1 cellular context compared by ENCODE assay signal in the genomic region with DNA sequence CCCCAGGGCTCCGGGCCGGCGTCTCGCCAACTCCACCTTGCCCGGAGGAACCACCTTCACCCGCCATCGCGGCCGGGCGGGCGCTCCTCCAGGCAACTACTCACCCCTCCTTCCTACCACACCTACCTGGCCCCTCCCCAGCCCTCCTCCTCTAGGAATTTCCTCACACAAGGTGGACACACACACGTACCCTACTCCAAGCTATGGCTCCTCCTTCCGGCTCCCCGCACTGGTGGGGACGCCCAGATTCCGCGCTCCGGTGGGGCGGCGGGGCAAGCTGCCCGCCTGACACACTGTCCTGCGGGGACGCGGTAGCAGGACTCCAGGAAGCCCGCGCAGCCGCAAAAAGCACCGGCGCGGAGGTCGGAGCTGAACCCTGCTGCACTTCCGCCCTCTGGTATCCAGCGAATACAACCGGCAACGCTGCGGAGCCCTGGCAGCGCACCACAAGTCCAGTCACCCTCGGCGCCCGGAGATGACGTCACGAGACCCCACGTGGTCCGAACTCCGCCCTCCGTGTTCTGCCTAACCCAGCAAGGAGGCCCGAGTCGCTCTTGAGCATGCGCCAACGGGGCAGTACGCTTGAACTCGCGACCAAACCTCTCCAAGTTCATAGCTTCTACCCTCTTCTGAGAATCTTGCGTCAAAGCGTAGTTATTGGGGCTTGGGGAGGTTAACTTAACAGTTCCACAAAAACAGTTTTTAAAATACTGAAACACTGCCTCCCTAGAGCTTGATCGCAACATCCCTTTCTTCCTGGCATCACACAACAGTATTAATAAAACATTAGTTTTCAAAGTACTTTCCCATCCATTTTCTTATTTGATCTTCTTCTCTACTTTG.
A peak's percentile ranks its signal among the peaks of the same experiment; 100 is the strongest.
TF ChIP-seq lines count a peak whose summit lies in the region.

A gene (minus strand): TSS at position 425 of the 843 bp plus-strand sequence. CDS start 9,552 bp downstream, outside the sequence.

TF ChIP-seq in GM12878, 131 proteins besides CTCF, POLR2A, EP300 and RAD21 (continued from another document):
- TF ChIP-seq, protein P1, sequence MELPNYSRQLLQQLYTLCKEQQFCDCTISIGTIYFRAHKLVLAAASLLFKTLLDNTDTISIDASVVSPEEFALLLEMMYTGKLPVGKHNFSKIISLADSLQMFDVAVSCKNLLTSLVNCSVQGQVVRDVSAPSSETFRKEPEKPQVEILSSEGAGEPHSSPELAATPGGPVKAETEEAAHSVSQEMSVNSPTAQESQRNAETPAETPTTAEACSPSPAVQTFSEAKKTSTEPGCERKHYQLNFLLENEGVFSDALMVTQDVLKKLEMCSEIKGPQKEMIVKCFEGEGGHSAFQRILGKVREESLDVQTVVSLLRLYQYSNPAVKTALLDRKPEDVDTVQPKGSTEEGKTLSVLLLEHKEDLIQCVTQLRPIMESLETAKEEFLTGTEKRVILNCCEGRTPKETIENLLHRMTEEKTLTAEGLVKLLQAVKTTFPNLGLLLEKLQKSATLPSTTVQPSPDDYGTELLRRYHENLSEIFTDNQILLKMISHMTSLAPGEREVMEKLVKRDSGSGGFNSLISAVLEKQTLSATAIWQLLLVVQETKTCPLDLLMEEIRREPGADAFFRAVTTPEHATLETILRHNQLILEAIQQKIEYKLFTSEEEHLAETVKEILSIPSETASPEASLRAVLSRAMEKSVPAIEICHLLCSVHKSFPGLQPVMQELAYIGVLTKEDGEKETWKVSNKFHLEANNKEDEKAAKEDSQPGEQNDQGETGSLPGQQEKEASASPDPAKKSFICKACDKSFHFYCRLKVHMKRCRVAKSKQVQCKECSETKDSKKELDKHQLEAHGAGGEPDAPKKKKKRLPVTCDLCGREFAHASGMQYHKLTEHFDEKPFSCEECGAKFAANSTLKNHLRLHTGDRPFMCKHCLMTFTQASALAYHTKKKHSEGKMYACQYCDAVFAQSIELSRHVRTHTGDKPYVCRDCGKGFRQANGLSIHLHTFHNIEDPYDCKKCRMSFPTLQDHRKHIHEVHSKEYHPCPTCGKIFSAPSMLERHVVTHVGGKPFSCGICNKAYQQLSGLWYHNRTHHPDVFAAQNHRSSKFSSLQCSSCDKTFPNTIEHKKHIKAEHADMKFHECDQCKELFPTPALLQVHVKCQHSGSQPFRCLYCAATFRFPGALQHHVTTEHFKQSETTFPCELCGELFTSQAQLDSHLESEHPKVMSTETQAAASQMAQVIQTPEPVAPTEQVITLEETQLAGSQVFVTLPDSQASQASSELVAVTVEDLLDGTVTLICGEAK (IDR thresholded peaks at IDR 0.05; ENCODE audit: borderline replicate concordance) = peak; percentile 91
- TF ChIP-seq SUZ12 (IDR thresholded peaks at IDR 0.05; ENCODE audit: unreplicated experiment) (no peak), KAT2A (conservative IDR thresholded peaks at IDR 0.05; ENCODE audit: control insufficient read depth, low read depth, low read length) (no peak), ZBED1 (IDR thresholded peaks at IDR 0.05; ENCODE audit: borderline replicate concordance) (no peak), IKZF1 (conservative IDR thresholded peaks at IDR 0.05) (peak; percentile 92), MYB (IDR thresholded peaks at IDR 0.05; ENCODE audit: borderline replicate concordance, low read depth, low read length) (no peak), NFYA (IDR thresholded peaks at IDR 0.05; ENCODE audit: borderline replicate concordance, low read depth, low read length) (no peak), MTA3 (IDR thresholded peaks at IDR 0.05; ENCODE audit: borderline replicate concordance, low read length) (no peak), MEF2B (IDR thresholded peaks at IDR 0.05; ENCODE audit: partially characterized antibody, poor library complexity, severe bottlenecking) (no peak), HCFC1 (IDR thresholded peaks at IDR 0.05; ENCODE audit: low read length) (peak; percentile 84), POLR2AphosphoS2 (IDR thresholded peaks at IDR 0.05; ENCODE audit: low read depth, low read length) (peak; percentile 67; the same call in 1 of the 2 replicates), ZZZ3 (IDR thresholded peaks at IDR 0.05; ENCODE audit: control insufficient read depth, insufficient read length, low read depth) (no peak), IRF4 (IDR thresholded peaks at IDR 0.05; ENCODE audit: low read depth, low read length) (no peak), NBN (IDR thresholded peaks at IDR 0.05) (peak; percentile 100)
- TF ChIP-seq, protein P2, sequence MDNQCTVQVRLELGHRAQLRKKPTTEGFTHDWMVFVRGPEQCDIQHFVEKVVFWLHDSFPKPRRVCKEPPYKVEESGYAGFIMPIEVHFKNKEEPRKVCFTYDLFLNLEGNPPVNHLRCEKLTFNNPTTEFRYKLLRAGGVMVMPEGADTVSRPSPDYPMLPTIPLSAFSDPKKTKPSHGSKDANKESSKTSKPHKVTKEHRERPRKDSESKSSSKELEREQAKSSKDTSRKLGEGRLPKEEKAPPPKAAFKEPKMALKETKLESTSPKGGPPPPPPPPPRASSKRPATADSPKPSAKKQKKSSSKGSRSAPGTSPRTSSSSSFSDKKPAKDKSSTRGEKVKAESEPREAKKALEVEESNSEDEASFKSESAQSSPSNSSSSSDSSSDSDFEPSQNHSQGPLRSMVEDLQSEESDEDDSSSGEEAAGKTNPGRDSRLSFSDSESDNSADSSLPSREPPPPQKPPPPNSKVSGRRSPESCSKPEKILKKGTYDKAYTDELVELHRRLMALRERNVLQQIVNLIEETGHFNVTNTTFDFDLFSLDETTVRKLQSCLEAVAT (IDR thresholded peaks at IDR 0.05) = peak; percentile 90
- TF ChIP-seq, protein P3, sequence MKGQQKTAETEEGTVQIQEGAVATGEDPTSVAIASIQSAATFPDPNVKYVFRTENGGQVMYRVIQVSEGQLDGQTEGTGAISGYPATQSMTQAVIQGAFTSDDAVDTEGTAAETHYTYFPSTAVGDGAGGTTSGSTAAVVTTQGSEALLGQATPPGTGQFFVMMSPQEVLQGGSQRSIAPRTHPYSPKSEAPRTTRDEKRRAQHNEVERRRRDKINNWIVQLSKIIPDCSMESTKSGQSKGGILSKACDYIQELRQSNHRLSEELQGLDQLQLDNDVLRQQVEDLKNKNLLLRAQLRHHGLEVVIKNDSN (IDR thresholded peaks at IDR 0.05; ENCODE audit: borderline replicate concordance, extremely low read length, insufficient read depth, low read depth, low read length) = peak; percentile 96
- TF ChIP-seq, protein P4, sequence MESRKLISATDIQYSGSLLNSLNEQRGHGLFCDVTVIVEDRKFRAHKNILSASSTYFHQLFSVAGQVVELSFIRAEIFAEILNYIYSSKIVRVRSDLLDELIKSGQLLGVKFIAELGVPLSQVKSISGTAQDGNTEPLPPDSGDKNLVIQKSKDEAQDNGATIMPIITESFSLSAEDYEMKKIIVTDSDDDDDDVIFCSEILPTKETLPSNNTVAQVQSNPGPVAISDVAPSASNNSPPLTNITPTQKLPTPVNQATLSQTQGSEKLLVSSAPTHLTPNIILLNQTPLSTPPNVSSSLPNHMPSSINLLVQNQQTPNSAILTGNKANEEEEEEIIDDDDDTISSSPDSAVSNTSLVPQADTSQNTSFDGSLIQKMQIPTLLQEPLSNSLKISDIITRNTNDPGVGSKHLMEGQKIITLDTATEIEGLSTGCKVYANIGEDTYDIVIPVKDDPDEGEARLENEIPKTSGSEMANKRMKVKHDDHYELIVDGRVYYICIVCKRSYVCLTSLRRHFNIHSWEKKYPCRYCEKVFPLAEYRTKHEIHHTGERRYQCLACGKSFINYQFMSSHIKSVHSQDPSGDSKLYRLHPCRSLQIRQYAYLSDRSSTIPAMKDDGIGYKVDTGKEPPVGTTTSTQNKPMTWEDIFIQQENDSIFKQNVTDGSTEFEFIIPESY (IDR thresholded peaks at IDR 0.05) = no peak
